2 cellular contexts compared by ENCODE assay signal in genomic region chr4:73593631-73594241, GRCh38.
A peak's percentile ranks its signal among the peaks of the same experiment; 100 is the strongest.
TF ChIP-seq lines count a peak whose summit lies in the region.

No MANE protein-coding gene starts in this region.

TF ChIP-seq in IMR-90, 13 proteins besides CTCF, POLR2A, EP300 and RAD21 (continued from another document):
- TF ChIP-seq RFX5 (IDR thresholded peaks at IDR 0.05; ENCODE audit: low read depth, low read length) (no peak), MAFK (IDR thresholded peaks at IDR 0.05; ENCODE audit: low read depth, low read length) (no peak), MAZ (IDR thresholded peaks at IDR 0.05; ENCODE audit: borderline replicate concordance, low read depth, low read length) (no peak), SMC3 (IDR thresholded peaks at IDR 0.05; ENCODE audit: low read depth, low read length) (peak; percentile 83), NFE2L2 (IDR thresholded peaks at IDR 0.05; ENCODE audit: low read depth, low read length) (no peak)
TF ChIP-seq in IMR-90: peak in this region for 1.

TF ChIP-seq in HepG2, 621 proteins besides CTCF, POLR2A, EP300 and RAD21:
- TF ChIP-seq, protein P1, sequence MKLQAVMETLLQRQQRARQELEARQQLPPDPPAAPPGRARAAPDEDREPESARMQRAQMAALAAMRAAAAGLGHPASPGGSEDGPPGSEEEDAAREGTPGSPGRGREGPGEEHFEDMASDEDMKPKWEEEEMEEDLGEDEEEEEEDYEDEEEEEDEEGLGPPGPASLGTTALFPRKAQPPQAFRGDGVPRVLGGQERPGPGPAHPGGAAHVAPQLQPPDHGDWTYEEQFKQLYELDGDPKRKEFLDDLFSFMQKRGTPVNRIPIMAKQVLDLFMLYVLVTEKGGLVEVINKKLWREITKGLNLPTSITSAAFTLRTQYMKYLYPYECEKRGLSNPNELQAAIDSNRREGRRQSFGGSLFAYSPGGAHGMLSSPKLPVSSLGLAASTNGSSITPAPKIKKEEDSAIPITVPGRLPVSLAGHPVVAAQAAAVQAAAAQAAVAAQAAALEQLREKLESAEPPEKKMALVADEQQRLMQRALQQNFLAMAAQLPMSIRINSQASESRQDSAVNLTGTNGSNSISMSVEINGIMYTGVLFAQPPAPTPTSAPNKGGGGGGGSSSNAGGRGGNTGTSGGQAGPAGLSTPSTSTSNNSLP (IDR thresholded peaks at IDR 0.05; ENCODE audit: low read depth, low read length): peak; percentile 45; the same call in 1 of the 2 replicates
- no peak for TF ChIP-seq ZNF607 (CRISPR knock-in tag; IDR thresholded peaks at IDR 0.05; ENCODE audit: borderline replicate concordance)
- no peak for TF ChIP-seq FOXA1 (IDR thresholded peaks at IDR 0.05)
- TF ChIP-seq FOXA1 (CRISPR knock-in tag; IDR thresholded peaks at IDR 0.05): no peak
- no peak for TF ChIP-seq JUNB (CRISPR knock-in tag; IDR thresholded peaks at IDR 0.05; ENCODE audit: borderline replicate concordance)
- TF ChIP-seq HINFP (CRISPR knock-in tag; IDR thresholded peaks at IDR 0.05; ENCODE audit: low read depth): no peak
- no peak for TF ChIP-seq ZNF597 (CRISPR knock-in tag; IDR thresholded peaks at IDR 0.05)
- TF ChIP-seq NCOA5 (CRISPR knock-in tag; IDR thresholded peaks at IDR 0.05): no peak
- no peak for TF ChIP-seq ZNF10 (CRISPR knock-in tag; IDR thresholded peaks at IDR 0.05; ENCODE audit: borderline replicate concordance, low read depth)
- no peak for TF ChIP-seq MXI1 (IDR thresholded peaks at IDR 0.05; ENCODE audit: borderline replicate concordance, low read depth, low read length)
- no peak for TF ChIP-seq ZNF235 (CRISPR knock-in tag; IDR thresholded peaks at IDR 0.05; ENCODE audit: borderline replicate concordance)
- TF ChIP-seq ZNF362 (CRISPR knock-in tag; IDR thresholded peaks at IDR 0.05; ENCODE audit: borderline replicate concordance): no peak
- peak; percentile 91 for TF ChIP-seq SMC3 (IDR thresholded peaks at IDR 0.05; ENCODE audit: low read length)
- peak; percentile 65 for TF ChIP-seq STAG1 (CRISPR knock-in tag; IDR thresholded peaks at IDR 0.05)
- no peak for TF ChIP-seq SPEN (CRISPR knock-in tag; IDR thresholded peaks at IDR 0.05; ENCODE audit: low read depth)
